Comparison of ENCODE assay signal across 20 cellular contexts in the genomic region with DNA sequence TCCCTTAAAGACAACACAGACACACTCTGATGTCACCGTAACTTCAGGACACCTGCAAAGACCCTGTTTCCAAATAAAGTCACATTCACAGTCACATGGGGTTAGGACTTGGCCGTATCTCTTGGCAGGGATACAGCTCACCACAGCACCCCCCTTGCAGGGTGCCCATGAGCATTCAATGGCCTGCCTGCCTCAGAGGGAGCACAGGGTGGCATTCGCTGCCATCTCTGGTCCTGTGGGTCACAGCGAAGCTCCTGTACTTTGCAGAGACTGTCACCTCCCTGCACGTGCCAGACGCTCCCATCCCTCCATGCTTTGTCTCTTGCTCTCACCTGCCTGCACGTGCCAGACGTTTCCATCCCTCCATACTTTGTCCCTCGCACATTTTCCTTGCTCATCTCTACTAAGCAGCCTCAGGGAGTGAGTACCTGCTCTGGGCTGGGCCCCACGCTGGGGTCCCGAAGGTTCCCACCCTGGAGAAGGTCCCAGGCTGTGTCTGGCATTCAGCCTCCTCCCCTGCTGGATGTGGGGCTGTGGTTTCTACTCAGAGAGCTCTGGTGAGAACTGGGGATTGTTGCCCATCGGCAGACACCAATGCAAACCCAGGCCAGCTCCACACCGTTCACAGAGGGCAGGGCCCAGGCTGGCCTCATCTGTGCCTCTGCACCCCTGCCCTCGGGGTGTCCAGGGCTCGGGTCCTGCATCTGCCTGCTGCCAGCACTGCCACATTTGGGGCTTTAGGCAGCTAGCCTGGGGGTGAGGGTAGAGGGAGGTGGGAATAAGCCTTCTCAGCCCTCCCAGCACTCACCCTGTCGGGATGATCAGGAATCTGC. TPM values are rescaled to one million over a fixed set of nuclear protein-coding genes. Genes with fewer than 3 reads are reported as not detected.
DNase-seq lines count a peak whose midpoint lies in the region; FAIRE-seq and TF ChIP-seq lines count a peak whose summit lies in the region.
"Had no signal": no experiment of that assay in that cellular context is flagged by ENCODE, and none has a peak within 500 bp of the region (broad histone marks: within the 10 kb centered on the region; RNA-seq: fewer than 3 reads in every experiment).

No MANE protein-coding gene starts in this region.

- H3F3A ChIP-seq in PC-9 (ENCODE audit: insufficient read depth, low read depth): no peaks in the 10 kb centered on the region

- H3K9me2 ChIP-seq in PC-9 (ENCODE audit: insufficient read depth): no peaks in the 10 kb centered on the region

- no TSS peak for BruUV-seq in PC-9 (replicated peaks; lab: Mats Ljungman, UMichigan)

- H3K4me3 ChIP-seq in BLaER1 (no peak overlapping the region), bronchial epithelial cell (ENCODE audit: low read depth, low read length) (no peak overlapping the region), right atrium auricular region (no peak overlapping the region), ovary (no peak overlapping the region), PC-9 (no peak overlapping the region)
- H3K4me3 ChIP-seq: A549, Peyer's patch had no signal

- H3K9ac ChIP-seq in BLaER1: no peak overlapping the region
- H3K9ac ChIP-seq: KMS-11 had no signal

- H3K36me3 ChIP-seq in BLaER1 (peaks cover 100% of the 10 kb centered on the region), bronchial epithelial cell (ENCODE audit: control insufficient read depth, insufficient read depth, low read length) (no peaks in the 10 kb centered on the region), right atrium auricular region (no peaks in the 10 kb centered on the region), ovary (no peaks in the 10 kb centered on the region), PC-9 (ENCODE audit: low read depth) (no peaks in the 10 kb centered on the region)
- H3K36me3 ChIP-seq: Peyer's patch had no signal

- 70 to 82% (median 73%) methylated on average over 16 of the region's 16 CpGs for WGBS in ovary, 3 donors

- H4K20me1 ChIP-seq in BLaER1 (peaks cover 100% of the 10 kb centered on the region), PC-9 (ENCODE audit: insufficient read depth) (no peaks in the 10 kb centered on the region)

- H3K27ac ChIP-seq in BLaER1 (peak overlapping the region; percentile 97), right atrium auricular region (peak overlapping the region; percentile 43 to 60), ovary (no peak overlapping the region), PC-9 (no peak overlapping the region)
- H3K27ac ChIP-seq: A549, C4-2B, KMS-11, Peyer's patch had no signal

- no peak for TF ChIP-seq POLR2A in ovary (IDR thresholded peaks at IDR 0.05)

- H3K79me2 ChIP-seq in PC-9 (ENCODE audit: low read depth): no peaks in the 10 kb centered on the region

- H3K4me2 ChIP-seq in BLaER1: peak overlapping the region; percentile 97
- H3K4me2 ChIP-seq in PC-9: no peak overlapping the region
- H3K4me2 ChIP-seq: A549, KMS-11 had no signal

- peak; percentile 18 for FAIRE-seq in bronchial epithelial cell (lab: Jason Lieb, UNC)
- FAIRE-seq: A549, GM12892, H1 had no signal

- no peak for DNase-seq in bronchial epithelial cell (ENCODE audit: low read depth)
- no peak for DNase-seq in right atrium auricular region (ENCODE audit: low spot score)
- DNase-seq in ovary: peak in 3 of 5 donors; percentile 13 to 30 (median 16)
- DNase-seq in hippocampal formation (lab: John Stamatoyannopoulos, UW): no peak
- no peak for DNase-seq in PC-9
- DNase-seq in NCI-H1930 (lab: John Stamatoyannopoulos, UW): no peak
- DNase-seq: COR-L47, HFFc6, NCI-H1092, NCI-H146, NCI-H2081 treated with DMSO at 0.1 percent for 48 hours, NCI-H524, Peyer's patch, SHP77 had no signal

- no peak overlapping the region for H2AFZ ChIP-seq in PC-9

- intact Hi-C loops in ovary (cut with DNase I): no loop called here
- intact Hi-C loops in PC-9 (cut with micrococcal nuclease; ENCODE audit: unreplicated experiment): no loop called here

- H3K9me3 ChIP-seq in BLaER1 (no peaks in the 10 kb centered on the region), right atrium auricular region (no peaks in the 10 kb centered on the region), ovary (no peaks in the 10 kb centered on the region), PC-9 (ENCODE audit: insufficient read depth, low read depth) (no peaks in the 10 kb centered on the region)
- H3K9me3 ChIP-seq: A549, Peyer's patch had no signal

- H3K4me1 ChIP-seq in BLaER1 (peaks cover 100% of the 10 kb centered on the region), right atrium auricular region (peaks cover 0 to 29% of the 10 kb centered on the region in 2 donors), ovary (ENCODE audit: insufficient read depth) (peaks cover 9% of the 10 kb centered on the region), PC-9 (replicated peaks; ENCODE audit: insufficient read depth) (no peaks in the 10 kb centered on the region)
- H3K4me1 ChIP-seq: A549, Peyer's patch had no signal

- no peak for TF ChIP-seq EP300 in ovary (IDR thresholded peaks at IDR 0.05)

- H3K27me3 ChIP-seq in BLaER1: no peaks in the 10 kb centered on the region
- H3K27me3 ChIP-seq in bronchial epithelial cell (ENCODE audit: control insufficient read depth, insufficient read depth, low read length): no peaks in the 10 kb centered on the region
- no peaks in the 10 kb centered on the region for H3K27me3 ChIP-seq in right atrium auricular region
- no peaks in the 10 kb centered on the region for H3K27me3 ChIP-seq in ovary
- H3K27me3 ChIP-seq in PC-9 (ENCODE audit: insufficient read depth, low read depth): no peaks in the 10 kb centered on the region
- H3K27me3 ChIP-seq: Peyer's patch had no signal

- TF ChIP-seq CTCF in bronchial epithelial cell (IDR thresholded peaks at IDR 0.05; ENCODE audit: insufficient read depth, low read length, severe bottlenecking): no peak
- no peak for TF ChIP-seq CTCF in right atrium auricular region (IDR thresholded peaks at IDR 0.05)
- no peak for TF ChIP-seq CTCF in ovary (IDR thresholded peaks at IDR 0.05)
- TF ChIP-seq CTCF in PC-9 (conservative IDR thresholded peaks at IDR 0.05): no peak

- CTCF ChIA-PET in PC-9 (lab: Charles Lee): no interaction called here

- POLR2A ChIA-PET in PC-9 (lab: Charles Lee; ENCODE audit: unreplicated experiment): no interaction called here

RNA-seq across cellular contexts. Expression of gene HTRA3, which starts 15.8 kb away (rescaled TPM):
- total RNA-seq in bronchial epithelial cell (under 0.01 and 0.26 TPM in 2 replicates), right atrium auricular region (100 to 1,000 TPM in 1 of 2 donors, 10 to 100 TPM in 1; 33.8 to 124 TPM), ovary (100 to 1,000 TPM in 1 of 7 donors, 10 to 100 TPM in 6; 36.2 to 160 (median 62.3) TPM), PC-9 (2021) (14.1 and 22.8 TPM in 2 replicates)
- polyA plus RNA-seq in ovary: 100 to 1,000 TPM; 122 to 163 TPM

Comparison
In these comparisons a context has a peak if more than half of its experiments do, and no peak if none do; other contexts are left out.
1. H3K27ac ChIP-seq: peak in BLaER1 (single experiment) and right atrium auricular region (2 of 2); none in ovary (0 of 2) and PC-9 (single experiment).
2. DNase-seq: peak in ovary (3 of 5); none in bronchial epithelial cell (single experiment), right atrium auricular region (single experiment), hippocampal formation (0 of 2), PC-9 (0 of 2) and NCI-H1930 (0 of 2).
3. RNA of gene HTRA3, which starts 15.8 kb away (total RNA-seq): 33.8 to 124 TPM in right atrium auricular region, 36.2 to 160 TPM in ovary and 14.1 to 22.8 TPM in PC-9; under 0.01 to 0.26 TPM in bronchial epithelial cell; every median in the first group is over 10 times any median in the second.